ENCODE assay signal across 1 cellular context in the genomic region with DNA sequence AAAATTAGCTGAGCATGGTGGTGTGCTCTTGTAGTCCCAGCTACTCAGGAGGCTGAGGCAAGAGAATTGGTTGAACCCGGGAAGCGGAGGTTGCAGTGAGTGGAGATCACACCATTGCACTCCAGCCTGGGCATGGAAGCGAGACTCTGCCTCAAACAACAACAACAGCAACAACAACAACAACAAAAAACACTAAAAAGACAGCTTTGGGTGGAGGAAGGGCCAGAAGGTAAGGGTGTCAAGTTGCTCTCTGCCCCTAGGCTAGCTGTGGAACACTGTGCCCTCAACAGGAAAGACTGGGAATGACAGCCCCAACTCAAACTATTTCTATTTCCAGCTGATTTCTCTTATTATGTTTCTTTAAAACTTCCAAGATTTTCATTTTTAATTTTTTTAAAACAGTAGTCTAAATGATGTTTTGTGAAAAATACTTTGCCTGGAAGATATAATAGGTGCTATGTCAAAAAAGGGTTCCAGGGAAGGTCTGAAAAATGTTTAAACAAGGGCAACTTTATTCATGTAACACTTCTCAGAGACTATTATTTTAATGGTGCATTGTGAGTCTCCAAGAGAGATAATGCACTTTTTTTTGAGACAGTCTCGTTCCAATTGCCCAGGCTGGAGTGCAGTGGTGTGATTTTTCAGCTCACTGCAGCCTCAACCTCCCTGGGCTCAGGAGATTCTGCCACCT.
TF ChIP-seq lines count a peak whose summit lies in the region.

No MANE protein-coding gene starts in this region.

TF ChIP-seq in GM12878, 131 proteins besides CTCF, POLR2A, EP300 and RAD21 (continued from another document):
- TF ChIP-seq, protein P1, sequence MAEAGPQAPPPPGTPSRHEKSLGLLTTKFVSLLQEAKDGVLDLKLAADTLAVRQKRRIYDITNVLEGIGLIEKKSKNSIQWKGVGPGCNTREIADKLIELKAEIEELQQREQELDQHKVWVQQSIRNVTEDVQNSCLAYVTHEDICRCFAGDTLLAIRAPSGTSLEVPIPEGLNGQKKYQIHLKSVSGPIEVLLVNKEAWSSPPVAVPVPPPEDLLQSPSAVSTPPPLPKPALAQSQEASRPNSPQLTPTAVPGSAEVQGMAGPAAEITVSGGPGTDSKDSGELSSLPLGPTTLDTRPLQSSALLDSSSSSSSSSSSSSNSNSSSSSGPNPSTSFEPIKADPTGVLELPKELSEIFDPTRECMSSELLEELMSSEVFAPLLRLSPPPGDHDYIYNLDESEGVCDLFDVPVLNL (IDR thresholded peaks at IDR 0.05; ENCODE audit: low read depth, low read length): no peak
TF ChIP-seq in GM12878: peak in this region for 1.
